8 cellular contexts compared by ENCODE assay signal in the genomic region with DNA sequence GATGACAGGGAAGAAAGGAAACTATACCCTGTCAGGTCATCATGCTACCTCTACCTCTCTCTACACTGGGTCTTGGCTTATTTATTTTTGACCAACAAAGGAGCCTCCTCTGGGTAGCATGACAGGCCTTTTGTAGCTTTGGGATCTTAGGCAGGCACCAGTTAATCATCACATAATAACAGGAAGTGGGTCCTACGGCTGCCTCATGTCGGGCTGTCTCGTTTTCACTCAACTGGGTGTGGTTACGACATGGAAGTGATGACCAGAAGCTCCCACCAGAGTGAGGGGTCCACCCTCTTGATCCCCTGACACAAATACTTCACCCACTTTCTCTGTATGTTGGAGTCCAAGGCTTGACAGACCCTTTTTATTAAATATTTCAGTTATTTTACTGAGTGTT.
DNase-seq lines count a peak whose midpoint lies in the region; ATAC-seq and TF ChIP-seq lines count a peak whose summit lies in the region.

No MANE protein-coding gene starts in this region.

- peaks cover 0 to 2% (median 0%) of the 10 kb centered on the region in 3 donors for H3K36me3 Mint-ChIP-seq in CD8-positive, alpha-beta memory T cell
- no peaks in the 10 kb centered on the region for H3K36me3 Mint-ChIP-seq in activated naive CD4-positive, alpha-beta T cell treated with anti-CD3 and anti-CD28 coated beads, Interleukin-2, amount 50 U/mL, for 72 hours
- no peaks in the 10 kb centered on the region for H3K36me3 Mint-ChIP-seq in neural progenitor cell
- H3K36me3 Mint-ChIP-seq in nephron progenitor cell (ENCODE audit: low read depth), result no peaks in the 10 kb centered on the region

- peaks cover 14% of the 10 kb centered on the region for H3K4me1 ChIP-seq in CD8-positive, alpha-beta memory T cell (ENCODE audit: insufficient read depth, low read length)
- H3K4me1 ChIP-seq in neural progenitor cell (no peaks in the 10 kb centered on the region), breast epithelium (peaks cover 9 to 10% of the 10 kb centered on the region in 2 donors)

- H2AFZ ChIP-seq in neural progenitor cell (replicated peaks), result no peak overlapping the region

- ATAC-seq in GM19468 (IDR thresholded peaks at IDR 0.05; ENCODE audit: extremely low read depth, unreplicated experiment), result peak; percentile 93
- peak; percentile 99 for ATAC-seq in HG03460 (IDR thresholded peaks at IDR 0.05; ENCODE audit: unreplicated experiment)
- peak; percentile 81 to 93 for ATAC-seq in activated naive CD4-positive, alpha-beta T cell treated with anti-CD3 and anti-CD28 coated beads, Interleukin-2, amount 50 U/mL, for 72 hours

- H3K9me3 ChIP-seq in CD8-positive, alpha-beta memory T cell (ENCODE audit: low read length), result no peaks in the 10 kb centered on the region
- H3K9me3 ChIP-seq in neural progenitor cell (ENCODE audit: low read depth) (no peaks in the 10 kb centered on the region), breast epithelium (no peaks in the 10 kb centered on the region)

- H3K36me3 ChIP-seq in CD8-positive, alpha-beta memory T cell (ENCODE audit: insufficient read depth, low read length), result no peaks in the 10 kb centered on the region
- no peaks in the 10 kb centered on the region for H3K36me3 ChIP-seq in neural progenitor cell
- no peaks in the 10 kb centered on the region for H3K36me3 ChIP-seq in breast epithelium

- TF ChIP-seq POLR2A in breast epithelium (IDR thresholded peaks at IDR 0.05), result no peak

- CTCF ChIA-PET in CD8-positive, alpha-beta memory T cell (lab: Charles Lee), result interaction anchor here (0.8 to 3.3 kb wide), 7 partner anchors 9 to 238 kb away, joined by 3 to 9 read pairs (median 3); no protein-coding TSS in a partner anchor

- H3K79me2 ChIP-seq in neural progenitor cell (ENCODE audit: low read depth), result no peaks in the 10 kb centered on the region

- H4K20me1 ChIP-seq in neural progenitor cell (ENCODE audit: low read depth), result no peaks in the 10 kb centered on the region

- H3K4me3 ChIP-seq in CD8-positive, alpha-beta memory T cell (ENCODE audit: low read length), result no peak overlapping the region
- H3K4me3 ChIP-seq in neural progenitor cell, result no peak overlapping the region
- H3K4me3 ChIP-seq in breast epithelium, result no peak overlapping the region

- DNase-seq in CD8-positive, alpha-beta memory T cell, result peak in 2 of 5 donors; percentile 5 to 13
- peak in 1 of 2 donors; percentile 14 for DNase-seq in activated naive CD4-positive, alpha-beta T cell treated with anti-CD3 and anti-CD28 coated beads, Interleukin-2, amount 50 U/mL, for 72 hours (ENCODE audit: low spot score in 2 of 2)
- no peak for DNase-seq in NCI-H2029 (lab: John Stamatoyannopoulos, UW)
- no peak for DNase-seq in neural progenitor cell (ENCODE audit: low spot score)
- DNase-seq in breast epithelium (ENCODE audit: low spot score in 2 of 2), result no peak
- DNase-seq in nephron progenitor cell, result no peak

- no peak overlapping the region for H3K27ac ChIP-seq in CD8-positive, alpha-beta memory T cell (ENCODE audit: low read depth, low read length)
- H3K27ac ChIP-seq in neural progenitor cell, result no peak overlapping the region
- H3K27ac ChIP-seq in breast epithelium, result no peak overlapping the region

- H3F3A ChIP-seq in neural progenitor cell (ENCODE audit: low read depth), result no peaks in the 10 kb centered on the region

- peak overlapping the region in 7 of 8 donors; percentile 5 to 84 (median 55) for H3K27ac Mint-ChIP-seq in CD8-positive, alpha-beta memory T cell
- H3K27ac Mint-ChIP-seq in activated naive CD4-positive, alpha-beta T cell treated with anti-CD3 and anti-CD28 coated beads, Interleukin-2, amount 50 U/mL, for 72 hours, result peak overlapping the region; percentile 45 to 58
- H3K27ac Mint-ChIP-seq in neural progenitor cell, result no peak overlapping the region
- no peak overlapping the region for H3K27ac Mint-ChIP-seq in nephron progenitor cell

- peak overlapping the region in 6 of 7 donors; percentile 45 to 86 (median 70) for H3K4me3 Mint-ChIP-seq in CD8-positive, alpha-beta memory T cell
- H3K4me3 Mint-ChIP-seq in neural progenitor cell, result no peak overlapping the region
- H3K4me3 Mint-ChIP-seq in nephron progenitor cell, result no peak overlapping the region

- H3K27me3 Mint-ChIP-seq in CD8-positive, alpha-beta memory T cell, result peaks cover 0 to 2% of the 10 kb centered on the region in 2 donors
- peaks cover 5% of the 10 kb centered on the region for H3K27me3 Mint-ChIP-seq in neural progenitor cell (ENCODE audit: insufficient read depth, low read depth)
- peaks cover 3% of the 10 kb centered on the region for H3K27me3 Mint-ChIP-seq in nephron progenitor cell (ENCODE audit: low read depth, poor library complexity)

- POLR2A ChIA-PET in CD8-positive, alpha-beta memory T cell (lab: Charles Lee), result interaction anchor here (0.6 kb wide), 1 partner anchor 9 kb away, joined by 4 read pairs; no protein-coding TSS in a partner anchor

- no peak for TF ChIP-seq CTCF in neural progenitor cell (IDR thresholded peaks at IDR 0.05)
- TF ChIP-seq CTCF in breast epithelium (IDR thresholded peaks at IDR 0.05), result no peak
- no peak for TF ChIP-seq CTCF in nephron progenitor cell (IDR thresholded peaks at IDR 0.05)

- no peaks in the 10 kb centered on the region for H3K9me3 Mint-ChIP-seq in CD8-positive, alpha-beta memory T cell
- H3K9me3 Mint-ChIP-seq in activated naive CD4-positive, alpha-beta T cell treated with anti-CD3 and anti-CD28 coated beads, Interleukin-2, amount 50 U/mL, for 72 hours, result no peaks in the 10 kb centered on the region
- H3K9me3 Mint-ChIP-seq in neural progenitor cell, result no peaks in the 10 kb centered on the region
- no peaks in the 10 kb centered on the region for H3K9me3 Mint-ChIP-seq in nephron progenitor cell

- peaks cover 31 to 45% (median 37%) of the 10 kb centered on the region in 3 donors for H3K4me1 Mint-ChIP-seq in CD8-positive, alpha-beta memory T cell
- H3K4me1 Mint-ChIP-seq in neural progenitor cell (peaks cover 11% of the 10 kb centered on the region), nephron progenitor cell (peaks cover 10% of the 10 kb centered on the region)

- no peak overlapping the region for H3K4me2 ChIP-seq in neural progenitor cell

- intact Hi-C loops in breast epithelium (cut with DNase I; ENCODE audit: low total_unique reads), result no loop called here

- H3K9ac ChIP-seq in neural progenitor cell, result no peak overlapping the region

- no peaks in the 10 kb centered on the region for H3K27me3 ChIP-seq in CD8-positive, alpha-beta memory T cell (ENCODE audit: insufficient read depth, low read length, poor library complexity, severe bottlenecking)
- H3K27me3 ChIP-seq in neural progenitor cell (no peaks in the 10 kb centered on the region), breast epithelium (no peaks in the 10 kb centered on the region)

Comparison
In these comparisons a context has a peak if more than half of its experiments do, and no peak if none do; other contexts are left out.
1. H3K27ac Mint-ChIP-seq: peak in CD8-positive, alpha-beta memory T cell (7 of 8) and activated naive CD4-positive, alpha-beta T cell treated with anti-CD3 and anti-CD28 coated beads, Interleukin-2, amount 50 U/mL, for 72 hours (2 of 2); none in neural progenitor cell (single experiment) and nephron progenitor cell (single experiment).
2. H3K4me3 Mint-ChIP-seq: peak in CD8-positive, alpha-beta memory T cell (6 of 7); none in neural progenitor cell (single experiment) and nephron progenitor cell (single experiment).
3. Peak in every context shown above with its lines, with median percentiles within 50 percentile points of each other: ATAC-seq.